18 cellular contexts compared by ENCODE assay signal in genomic region chr4:13872145-13872544, GRCh38.
"Had no signal": no experiment of that assay in that cellular context is flagged by ENCODE, and none has a peak within 500 bp of the region (broad histone marks: within the 10 kb centered on the region; RNA-seq: fewer than 3 reads in every experiment).

No MANE protein-coding gene starts in this region.

- ATAC-seq: activated CD4-positive, CD25-positive, alpha-beta regulatory T cell treated with anti-CD3 and anti-CD28 coated beads, Interleukin-2, amount 50 U/mL, for 24 hours; left lobe of liver; psoas muscle; sciatic nerve; stimulated activated naive CD8-positive, alpha-beta T cell treated with anti-CD3 and anti-CD28 coated beads, Interleukin-15, Interleukin-2, amounts not matched to agents 100 U/mL and 50 U/mL, for 24 hours; T-helper 17 cell had no signal

- H3K27me3 ChIP-seq: upper lobe of left lung had no signal

- H3K4me1 ChIP-seq: psoas muscle, upper lobe of left lung had no signal

- H3K4me1 Mint-ChIP-seq: activated naive CD8-positive, alpha-beta T cell treated with anti-CD3 and anti-CD28 coated beads, Interleukin-2, amount 10 ng/mL, durations not matched to agents 7 days and 5 days; immature natural killer cell; memory B cell; nephron; T-helper 17 cell had no signal

- H3K9me3 ChIP-seq: psoas muscle, upper lobe of left lung had no signal

- H3K27ac ChIP-seq: psoas muscle, upper lobe of left lung had no signal

- H3K36me3 ChIP-seq: upper lobe of left lung had no signal

- H3K4me3 ChIP-seq: psoas muscle, upper lobe of left lung had no signal

- H3K9me3 Mint-ChIP-seq: activated naive CD8-positive, alpha-beta T cell treated with anti-CD3 and anti-CD28 coated beads, Interleukin-2, amount 10 ng/mL, durations not matched to agents 7 days and 5 days; activated T-cell treated with anti-CD3 and anti-CD28 coated beads, Interleukin-2, amount 50 U/mL, for 24 hours; nephron had no signal

- H3K4me3 Mint-ChIP-seq: activated naive CD8-positive, alpha-beta T cell treated with anti-CD3 and anti-CD28 coated beads, Interleukin-2, amount 10 ng/mL, durations not matched to agents 7 days and 5 days; activated T-cell treated with anti-CD3 and anti-CD28 coated beads, Interleukin-2, amount 50 U/mL, for 24 hours; immature natural killer cell; memory B cell; nephron; T-helper 17 cell had no signal

- DNase-seq: activated CD4-positive, alpha-beta T cell treated with anti-CD3 and anti-CD28 coated beads, Interleukin-2, amount 50 U/mL, for 4 hours; activated effector memory CD4-positive, alpha-beta T cell treated with anti-CD3 and anti-CD28 coated beads, Interleukin-2, amount 50 U/mL, for 16 hours; activated naive CD8-positive, alpha-beta T cell treated with anti-CD3 and anti-CD28 coated beads, Interleukin-2, amount 10 ng/mL, durations not matched to agents 7 days and 5 days; activated T-cell treated with anti-CD3 and anti-CD28 coated beads, Interleukin-2, amount 50 U/mL, for 24 hours; aorta; glutamatergic neuron; immature natural killer cell; occipital lobe; psoas muscle; stimulated activated CD4-positive, alpha-beta T cell treated with anti-CD3 and anti-CD28 coated beads, Interleukin-12 subunit alpha, Interleukin-12 subunit beta, amount 100 ng/mL, for 4 hours; stimulated activated naive CD8-positive, alpha-beta T cell treated with anti-CD3 and anti-CD28 coated beads, Interleukin-15, Interleukin-2, amounts not matched to agents 100 U/mL and 50 U/mL, for 24 hours; T-helper 17 cell; upper lobe of left lung had no signal

- H3K36me3 Mint-ChIP-seq: activated naive CD8-positive, alpha-beta T cell treated with anti-CD3 and anti-CD28 coated beads, Interleukin-2, amount 10 ng/mL, durations not matched to agents 7 days and 5 days; immature natural killer cell had no signal

- H3K27ac Mint-ChIP-seq: activated naive CD8-positive, alpha-beta T cell treated with anti-CD3 and anti-CD28 coated beads, Interleukin-2, amount 10 ng/mL, durations not matched to agents 7 days and 5 days; activated T-cell treated with anti-CD3 and anti-CD28 coated beads, Interleukin-2, amount 50 U/mL, for 24 hours; immature natural killer cell; memory B cell; T-helper 17 cell had no signal

- H3K27me3 Mint-ChIP-seq: activated naive CD8-positive, alpha-beta T cell treated with anti-CD3 and anti-CD28 coated beads, Interleukin-2, amount 10 ng/mL, durations not matched to agents 7 days and 5 days; activated T-cell treated with anti-CD3 and anti-CD28 coated beads, Interleukin-2, amount 50 U/mL, for 24 hours; T-helper 17 cell had no signal
